Comparison of ENCODE assay signal across 1 cellular context in the genomic region with DNA sequence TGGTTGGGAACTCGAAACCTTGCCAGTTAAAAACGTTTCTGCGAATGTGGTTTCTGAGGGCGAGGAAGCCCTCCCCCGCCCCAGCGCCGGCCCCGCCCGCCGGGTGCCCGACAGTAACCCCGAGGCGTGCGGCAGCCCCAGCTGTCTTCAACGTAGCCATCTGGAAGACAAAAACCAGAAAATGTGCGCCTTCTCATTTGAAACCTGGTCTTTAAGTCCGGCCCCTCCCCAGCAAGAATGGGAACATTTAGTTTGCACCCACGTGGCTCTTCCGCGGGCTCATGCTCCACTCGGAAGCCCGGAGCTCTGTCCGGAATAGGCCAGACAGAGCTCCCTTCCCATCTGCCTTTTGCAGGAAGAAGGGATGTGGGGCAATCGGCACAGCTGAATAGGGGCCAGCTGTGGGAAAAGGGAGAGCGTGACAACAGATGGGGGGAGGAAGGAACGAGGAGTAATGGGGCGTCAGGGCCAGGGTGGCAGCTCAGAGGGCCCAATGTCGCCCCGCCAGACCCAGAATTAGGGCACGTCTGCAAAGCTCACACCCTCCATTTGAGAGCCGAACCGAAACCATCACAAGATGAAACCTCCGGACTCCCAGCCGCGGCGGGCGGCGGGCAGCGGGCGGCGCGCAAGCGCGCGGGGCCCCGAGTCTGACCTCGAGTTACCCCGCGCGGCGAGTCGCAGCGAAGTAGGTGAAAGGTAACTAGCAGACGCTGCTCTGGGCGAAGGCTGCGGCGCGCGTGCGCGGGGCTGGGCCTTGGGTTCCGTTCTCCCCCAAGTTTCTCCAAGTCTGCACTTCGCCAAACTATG.
TF ChIP-seq lines count a peak whose summit lies in the region.

No MANE protein-coding gene starts in this region.

TF ChIP-seq in SK-N-SH treated with all-trans-retinoic acid at 6 μM for 48 hours, 23 proteins besides CTCF, POLR2A, EP300 and RAD21 (continued from another document):
- TF ChIP-seq, protein P1, sequence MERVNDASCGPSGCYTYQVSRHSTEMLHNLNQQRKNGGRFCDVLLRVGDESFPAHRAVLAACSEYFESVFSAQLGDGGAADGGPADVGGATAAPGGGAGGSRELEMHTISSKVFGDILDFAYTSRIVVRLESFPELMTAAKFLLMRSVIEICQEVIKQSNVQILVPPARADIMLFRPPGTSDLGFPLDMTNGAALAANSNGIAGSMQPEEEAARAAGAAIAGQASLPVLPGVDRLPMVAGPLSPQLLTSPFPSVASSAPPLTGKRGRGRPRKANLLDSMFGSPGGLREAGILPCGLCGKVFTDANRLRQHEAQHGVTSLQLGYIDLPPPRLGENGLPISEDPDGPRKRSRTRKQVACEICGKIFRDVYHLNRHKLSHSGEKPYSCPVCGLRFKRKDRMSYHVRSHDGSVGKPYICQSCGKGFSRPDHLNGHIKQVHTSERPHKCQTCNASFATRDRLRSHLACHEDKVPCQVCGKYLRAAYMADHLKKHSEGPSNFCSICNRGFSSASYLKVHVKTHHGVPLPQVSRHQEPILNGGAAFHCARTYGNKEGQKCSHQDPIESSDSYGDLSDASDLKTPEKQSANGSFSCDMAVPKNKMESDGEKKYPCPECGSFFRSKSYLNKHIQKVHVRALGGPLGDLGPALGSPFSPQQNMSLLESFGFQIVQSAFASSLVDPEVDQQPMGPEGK (CRISPR knock-in tag; IDR thresholded peaks at IDR 0.05; ENCODE audit: borderline replicate concordance), result peak; percentile 63; the same call in 1 of the 2 replicates
- TF ChIP-seq TCF4 (CRISPR knock-in tag; IDR thresholded peaks at IDR 0.05; ENCODE audit: borderline replicate concordance), result peak; percentile 67; the same call in 1 of the 2 replicates
- TF ChIP-seq GLIS3 (CRISPR knock-in tag; IDR thresholded peaks at IDR 0.05), result peak; percentile 62; the same call in 1 of the 2 replicates
- TF ChIP-seq ZNF8 (CRISPR knock-in tag; IDR thresholded peaks at IDR 0.05), result no peak
- TF ChIP-seq ZFP30 (CRISPR knock-in tag; IDR thresholded peaks at IDR 0.05), result no peak
- TF ChIP-seq, protein P2, sequence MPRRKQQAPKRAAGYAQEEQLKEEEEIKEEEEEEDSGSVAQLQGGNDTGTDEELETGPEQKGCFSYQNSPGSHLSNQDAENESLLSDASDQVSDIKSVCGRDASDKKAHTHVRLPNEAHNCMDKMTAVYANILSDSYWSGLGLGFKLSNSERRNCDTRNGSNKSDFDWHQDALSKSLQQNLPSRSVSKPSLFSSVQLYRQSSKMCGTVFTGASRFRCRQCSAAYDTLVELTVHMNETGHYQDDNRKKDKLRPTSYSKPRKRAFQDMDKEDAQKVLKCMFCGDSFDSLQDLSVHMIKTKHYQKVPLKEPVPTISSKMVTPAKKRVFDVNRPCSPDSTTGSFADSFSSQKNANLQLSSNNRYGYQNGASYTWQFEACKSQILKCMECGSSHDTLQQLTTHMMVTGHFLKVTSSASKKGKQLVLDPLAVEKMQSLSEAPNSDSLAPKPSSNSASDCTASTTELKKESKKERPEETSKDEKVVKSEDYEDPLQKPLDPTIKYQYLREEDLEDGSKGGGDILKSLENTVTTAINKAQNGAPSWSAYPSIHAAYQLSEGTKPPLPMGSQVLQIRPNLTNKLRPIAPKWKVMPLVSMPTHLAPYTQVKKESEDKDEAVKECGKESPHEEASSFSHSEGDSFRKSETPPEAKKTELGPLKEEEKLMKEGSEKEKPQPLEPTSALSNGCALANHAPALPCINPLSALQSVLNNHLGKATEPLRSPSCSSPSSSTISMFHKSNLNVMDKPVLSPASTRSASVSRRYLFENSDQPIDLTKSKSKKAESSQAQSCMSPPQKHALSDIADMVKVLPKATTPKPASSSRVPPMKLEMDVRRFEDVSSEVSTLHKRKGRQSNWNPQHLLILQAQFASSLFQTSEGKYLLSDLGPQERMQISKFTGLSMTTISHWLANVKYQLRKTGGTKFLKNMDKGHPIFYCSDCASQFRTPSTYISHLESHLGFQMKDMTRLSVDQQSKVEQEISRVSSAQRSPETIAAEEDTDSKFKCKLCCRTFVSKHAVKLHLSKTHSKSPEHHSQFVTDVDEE (CRISPR knock-in tag; IDR thresholded peaks at IDR 0.05), result peak; percentile 13; the same call in 1 of the 2 replicates
- peak; percentile 19; the same call in 1 of the 2 replicates for TF ChIP-seq CSDC2 (CRISPR knock-in tag; IDR thresholded peaks at IDR 0.05)
- no peak for TF ChIP-seq OSR1 (CRISPR knock-in tag; IDR thresholded peaks at IDR 0.05)
- TF ChIP-seq ZFP3 (CRISPR knock-in tag; IDR thresholded peaks at IDR 0.05), result 0 out of 2 replicates have a peak, but pooled peaks have one; percentile 47
- TF ChIP-seq, protein P3, sequence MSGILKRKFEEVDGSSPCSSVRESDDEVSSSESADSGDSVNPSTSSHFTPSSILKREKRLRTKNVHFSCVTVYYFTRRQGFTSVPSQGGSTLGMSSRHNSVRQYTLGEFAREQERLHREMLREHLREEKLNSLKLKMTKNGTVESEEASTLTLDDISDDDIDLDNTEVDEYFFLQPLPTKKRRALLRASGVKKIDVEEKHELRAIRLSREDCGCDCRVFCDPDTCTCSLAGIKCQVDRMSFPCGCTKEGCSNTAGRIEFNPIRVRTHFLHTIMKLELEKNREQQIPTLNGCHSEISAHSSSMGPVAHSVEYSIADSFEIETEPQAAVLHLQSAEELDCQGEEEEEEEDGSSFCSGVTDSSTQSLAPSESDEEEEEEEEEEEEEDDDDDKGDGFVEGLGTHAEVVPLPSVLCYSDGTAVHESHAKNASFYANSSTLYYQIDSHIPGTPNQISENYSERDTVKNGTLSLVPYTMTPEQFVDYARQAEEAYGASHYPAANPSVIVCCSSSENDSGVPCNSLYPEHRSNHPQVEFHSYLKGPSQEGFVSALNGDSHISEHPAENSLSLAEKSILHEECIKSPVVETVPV (CRISPR knock-in tag; IDR thresholded peaks at IDR 0.05), result no peak
- TF ChIP-seq ZNF70 (CRISPR knock-in tag; IDR thresholded peaks at IDR 0.05), result no peak
